Comparison of ENCODE assay signal across 9 cellular contexts in genomic region chr1:44924835-44925464, GRCh38.
DNase-seq lines count a peak whose midpoint lies in the region; ATAC-seq and TF ChIP-seq lines count a peak whose summit lies in the region.
"Had no signal": no experiment of that assay in that cellular context is flagged by ENCODE, and none has a peak within 500 bp of the region (broad histone marks: within the 10 kb centered on the region; RNA-seq: fewer than 3 reads in every experiment).

No MANE protein-coding gene starts in this region.

- H3K27me3 ChIP-seq in OCI-LY1 (ENCODE audit: insufficient read depth, low read length): no peaks in the 10 kb centered on the region

- H2AFZ ChIP-seq in OCI-LY1 (ENCODE audit: low read length): no peak overlapping the region

- H3K27ac Mint-ChIP-seq in activated CD4-positive, alpha-beta T cell treated with anti-CD3 and anti-CD28 coated beads for 36 hours: no peak overlapping the region
- H3K27ac Mint-ChIP-seq in stimulated activated effector memory CD8-positive, alpha-beta T cell treated with anti-CD3 and anti-CD28 coated beads, Interleukin-12 subunit alpha, Interleukin-12 subunit beta, amount 100 ng/mL, for 72 hours: peak overlapping the region; percentile 44
- H3K27ac Mint-ChIP-seq: stimulated activated naive CD8-positive, alpha-beta T cell treated with anti-CD3 and anti-CD28 coated beads, Interleukin-15, Interleukin-2, amounts not matched to agents 100 ng/mL and 50 ng/mL, for 24 hours had no signal

- no peaks in the 10 kb centered on the region for H3K9me3 Mint-ChIP-seq in activated CD4-positive, alpha-beta T cell treated with anti-CD3 and anti-CD28 coated beads for 36 hours (ENCODE audit: low read depth)
- H3K9me3 Mint-ChIP-seq in stimulated activated effector memory CD8-positive, alpha-beta T cell treated with anti-CD3 and anti-CD28 coated beads, Interleukin-12 subunit alpha, Interleukin-12 subunit beta, amount 100 ng/mL, for 72 hours: no peaks in the 10 kb centered on the region
- H3K9me3 Mint-ChIP-seq: stimulated activated naive CD8-positive, alpha-beta T cell treated with anti-CD3 and anti-CD28 coated beads, Interleukin-15, Interleukin-2, amounts not matched to agents 100 ng/mL and 50 ng/mL, for 24 hours had no signal

- POLR2A ChIA-PET in activated CD4-positive, alpha-beta T cell treated with anti-CD3 and anti-CD28 coated beads for 36 hours (lab: Charles Lee): no interaction called here

- peak; percentile 33 for DNase-seq in activated CD4-positive, alpha-beta T cell treated with anti-CD3 and anti-CD28 coated beads for 36 hours
- DNase-seq in activated CD4-positive, alpha-beta T cell treated with anti-CD3 and anti-CD28 coated beads for 1 hour: no peak
- DNase-seq in epithelial cell of esophagus (ENCODE audit: low read depth): peak; percentile 73
- DNase-seq in stimulated activated effector memory CD8-positive, alpha-beta T cell treated with anti-CD3 and anti-CD28 coated beads, Interleukin-12 subunit alpha, Interleukin-12 subunit beta, amount 100 ng/mL, for 72 hours (ENCODE audit: low spot score in 2 of 2): no peak
- no peak for DNase-seq in NCI-H2081 treated with DMSO at 0.1 percent for 48 hours (lab: John Stamatoyannopoulos, UW)

- TF ChIP-seq CTCF in OCI-LY1 (IDR thresholded peaks at IDR 0.05; ENCODE audit: low read length) (peak; percentile 60), epithelial cell of esophagus (IDR thresholded peaks at IDR 0.05; ENCODE audit: insufficient read depth, low read depth, low read length, missing control alignments) (peak; percentile 45)

- no peak overlapping the region for H3K4me2 ChIP-seq in OCI-LY1 (ENCODE audit: low read length)

- peaks cover 14% of the 10 kb centered on the region for H3K36me3 Mint-ChIP-seq in activated CD4-positive, alpha-beta T cell treated with anti-CD3 and anti-CD28 coated beads for 36 hours (ENCODE audit: low read depth)
- peaks cover 48% of the 10 kb centered on the region for H3K36me3 Mint-ChIP-seq in stimulated activated effector memory CD8-positive, alpha-beta T cell treated with anti-CD3 and anti-CD28 coated beads, Interleukin-12 subunit alpha, Interleukin-12 subunit beta, amount 100 ng/mL, for 72 hours

- H3K9me2 ChIP-seq in OCI-LY1 (ENCODE audit: low read depth, low read length): no peaks in the 10 kb centered on the region

- H3K27ac ChIP-seq in OCI-LY1 (ENCODE audit: low read depth, low read length, poor library complexity, severe bottlenecking): no peak overlapping the region

- peaks cover 3% of the 10 kb centered on the region for H3K4me1 Mint-ChIP-seq in activated CD4-positive, alpha-beta T cell treated with anti-CD3 and anti-CD28 coated beads for 36 hours
- peaks cover 5% of the 10 kb centered on the region for H3K4me1 Mint-ChIP-seq in stimulated activated effector memory CD8-positive, alpha-beta T cell treated with anti-CD3 and anti-CD28 coated beads, Interleukin-12 subunit alpha, Interleukin-12 subunit beta, amount 100 ng/mL, for 72 hours

- no peaks in the 10 kb centered on the region for H3K27me3 Mint-ChIP-seq in activated CD4-positive, alpha-beta T cell treated with anti-CD3 and anti-CD28 coated beads for 36 hours
- H3K27me3 Mint-ChIP-seq: stimulated activated naive CD8-positive, alpha-beta T cell treated with anti-CD3 and anti-CD28 coated beads, Interleukin-15, Interleukin-2, amounts not matched to agents 100 ng/mL and 50 ng/mL, for 24 hours had no signal

- intact Hi-C loops in activated CD4-positive, alpha-beta T cell treated with anti-CD3 and anti-CD28 coated beads for 36 hours (cut with DNase I, micrococcal nuclease): no loop called here

- H4K20me1 ChIP-seq in OCI-LY1 (ENCODE audit: insufficient read depth, low read length): no peaks in the 10 kb centered on the region

- H3K4me3 ChIP-seq in OCI-LY1 (ENCODE audit: low read depth, low read length, poor library complexity, severe bottlenecking) (no peak overlapping the region), epithelial cell of esophagus (ENCODE audit: low read length) (no peak overlapping the region)

- no peaks in the 10 kb centered on the region for H3K9me3 ChIP-seq in OCI-LY1 (ENCODE audit: low read length)

- H3K79me2 ChIP-seq in OCI-LY1 (ENCODE audit: insufficient read depth, low read length): no peaks in the 10 kb centered on the region

- no peak overlapping the region for H3K4me3 Mint-ChIP-seq in activated CD4-positive, alpha-beta T cell treated with anti-CD3 and anti-CD28 coated beads for 36 hours
- no peak overlapping the region for H3K4me3 Mint-ChIP-seq in stimulated activated effector memory CD8-positive, alpha-beta T cell treated with anti-CD3 and anti-CD28 coated beads, Interleukin-12 subunit alpha, Interleukin-12 subunit beta, amount 100 ng/mL, for 72 hours
- H3K4me3 Mint-ChIP-seq: stimulated activated naive CD8-positive, alpha-beta T cell treated with anti-CD3 and anti-CD28 coated beads, Interleukin-15, Interleukin-2, amounts not matched to agents 100 ng/mL and 50 ng/mL, for 24 hours had no signal

- ATAC-seq in activated CD4-positive, alpha-beta T cell treated with anti-CD3 and anti-CD28 coated beads for 36 hours: peak; percentile 61
- no peak for ATAC-seq in stimulated activated effector memory CD8-positive, alpha-beta T cell treated with anti-CD3 and anti-CD28 coated beads, Interleukin-12 subunit alpha, Interleukin-12 subunit beta, amount 100 ng/mL, for 72 hours
- no peak for ATAC-seq in GM18909 (IDR thresholded peaks at IDR 0.05; ENCODE audit: poor library complexity, unreplicated experiment)
- ATAC-seq in HG02973 (IDR thresholded peaks at IDR 0.05; ENCODE audit: unreplicated experiment): no peak

- no peak overlapping the region for H3K9ac ChIP-seq in OCI-LY1 (ENCODE audit: low read length)

- H3K4me1 ChIP-seq in OCI-LY1 (ENCODE audit: insufficient read depth, low read length, severe bottlenecking): no peaks in the 10 kb centered on the region

- peaks cover 14% of the 10 kb centered on the region for H3K36me3 ChIP-seq in OCI-LY1 (ENCODE audit: insufficient read depth, low read length)

- H3F3A ChIP-seq in OCI-LY1 (ENCODE audit: insufficient read depth, low read length): no peaks in the 10 kb centered on the region; the same call in 1 of the 2 replicates

- CTCF ChIA-PET in activated CD4-positive, alpha-beta T cell treated with anti-CD3 and anti-CD28 coated beads for 36 hours (lab: Charles Lee): interaction anchor here (0.6 to 0.8 kb wide), 5 partner anchors 12 to 374 kb away, joined by 3 to 7 read pairs (median 3); no protein-coding TSS in a partner anchor

Comparison
In these comparisons a context has a peak if more than half of its experiments do, and no peak if none do; other contexts are left out.
1. DNase-seq: peak in activated CD4-positive, alpha-beta T cell treated with anti-CD3 and anti-CD28 coated beads for 36 hours (single experiment) and epithelial cell of esophagus (single experiment); none in activated CD4-positive, alpha-beta T cell treated with anti-CD3 and anti-CD28 coated beads for 1 hour (single experiment), stimulated activated effector memory CD8-positive, alpha-beta T cell treated with anti-CD3 and anti-CD28 coated beads, Interleukin-12 subunit alpha, Interleukin-12 subunit beta, amount 100 ng/mL, for 72 hours (0 of 2) and NCI-H2081 treated with DMSO at 0.1 percent for 48 hours (single experiment).